18 cellular contexts compared by ENCODE assay signal in the genomic region with DNA sequence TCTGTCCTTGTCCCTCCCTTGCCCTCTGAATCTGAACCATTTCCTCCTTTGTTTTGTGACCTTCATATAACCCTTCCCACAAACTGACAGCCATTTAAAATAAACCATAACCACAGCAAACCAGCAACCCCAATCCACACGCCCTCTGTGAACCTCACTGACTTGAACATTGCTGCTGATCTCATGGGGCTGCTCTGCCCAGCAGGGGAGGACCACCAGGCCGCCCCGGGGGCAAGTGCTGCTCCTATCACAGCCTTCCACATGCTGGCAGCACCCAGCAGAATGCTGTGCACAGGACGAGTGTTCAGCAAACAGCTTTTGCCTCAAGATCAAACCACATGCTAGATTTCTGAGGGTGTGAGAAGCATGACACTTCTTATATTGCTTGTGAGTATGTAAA.
"Had no signal": no experiment of that assay in that cellular context is flagged by ENCODE, and none has a peak within 500 bp of the region (broad histone marks: within the 10 kb centered on the region; RNA-seq: fewer than 3 reads in every experiment).

No MANE protein-coding gene starts in this region.

- H3K27ac Mint-ChIP-seq: activated CD4-positive, alpha-beta T cell treated with anti-CD3 and anti-CD28 coated beads, Interleukin-2, amount 10 ng/mL, durations not matched to agents 24 days and 14 days; activated naive CD8-positive, alpha-beta T cell treated with anti-CD3 and anti-CD28 coated beads for 36 hours; nephron progenitor cell had no signal

- H3K36me3 Mint-ChIP-seq: activated naive CD8-positive, alpha-beta T cell treated with anti-CD3 and anti-CD28 coated beads for 36 hours had no signal

- H3K4me3 Mint-ChIP-seq: activated CD4-positive, alpha-beta T cell treated with anti-CD3 and anti-CD28 coated beads, Interleukin-2, amount 10 ng/mL, durations not matched to agents 24 days and 14 days; nephron progenitor cell had no signal

- H3K27ac ChIP-seq: body of pancreas, lower lobe of right lung, right atrium auricular region, skin epidermis, stomach, upper lobe of left lung had no signal

- H3K9me3 ChIP-seq: body of pancreas, lower lobe of right lung, right atrium auricular region, stomach, upper lobe of left lung had no signal

- H3K36me3 ChIP-seq: lower lobe of right lung, right atrium auricular region, stomach, upper lobe of left lung had no signal

- FAIRE-seq: endometrium had no signal

- H3K9me3 Mint-ChIP-seq: activated CD4-positive, alpha-beta T cell treated with anti-CD3 and anti-CD28 coated beads, Interleukin-2, amount 10 ng/mL, durations not matched to agents 24 days and 14 days had no signal

- H3K4me3 ChIP-seq: body of pancreas, lower lobe of right lung, right atrium auricular region, skin epidermis, stomach, upper lobe of left lung had no signal

- DNase-seq: activated CD4-positive, alpha-beta T cell treated with anti-CD3 and anti-CD28 coated beads, Interleukin-2, amount 10 ng/mL, durations not matched to agents 24 days and 14 days; activated CD4-positive, CD25-positive, alpha-beta regulatory T cell; activated naive CD4-positive, alpha-beta T cell; activated naive CD8-positive, alpha-beta T cell treated with anti-CD3 and anti-CD28 coated beads for 36 hours; body of pancreas; erythroblast; foreskin melanocyte; glutamatergic neuron; hippocampal formation; islet precursor cell; lower lobe of right lung; nephron progenitor cell; occipital lobe; stomach; upper lobe of left lung had no signal

- H3K27me3 ChIP-seq: body of pancreas, right atrium auricular region, stomach, upper lobe of left lung had no signal

- ATAC-seq: body of pancreas, lower lobe of right lung had no signal
